Comparison of ENCODE assay signal across 34 cellular contexts in the genomic region with DNA sequence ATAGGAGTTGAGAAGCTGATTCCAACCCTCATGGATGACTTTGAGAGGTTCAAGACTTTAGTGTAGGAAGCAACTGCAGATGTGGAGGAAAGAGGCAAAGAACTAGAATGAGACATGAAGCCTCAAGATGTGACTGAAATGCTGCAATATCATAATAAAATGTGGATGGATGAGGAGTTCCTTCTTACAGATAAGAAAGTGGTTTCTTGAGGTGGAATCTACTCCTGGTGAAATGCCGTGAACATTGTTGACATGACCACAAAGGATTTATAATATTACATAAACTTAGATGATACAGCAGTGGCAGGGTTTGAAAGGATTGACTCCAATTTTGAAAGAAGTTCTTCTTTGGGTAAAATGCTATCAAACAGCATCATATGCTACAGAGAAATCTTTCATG.
"Had no signal": no experiment of that assay in that cellular context is flagged by ENCODE, and none has a peak within 500 bp of the region (broad histone marks: within the 10 kb centered on the region; RNA-seq: fewer than 3 reads in every experiment).

No MANE protein-coding gene starts in this region.

- DNase-seq: Karpas-422, Kasumi-1, MG63, MM.1S, MV-4-11, NCI-H1048, NCI-H1092, NCI-H1092 treated with DMSO at 0.1 percent for 48 hours, NCI-H1105, NCI-H1105 treated with DMSO at 0.1 percent for 48 hours, NCI-H1417, NCI-H1417 treated with DMSO at 0.1 percent for 48 hours, NCI-H1436, NCI-H1436 treated with DMSO at 0.1 percent for 48 hours, NCI-H146, NCI-H1694, NCI-H1694 treated with DMSO at 0.1 percent for 48 hours, NCI-H187, NCI-H187 treated with DMSO at 0.1 percent for 48 hours, NCI-H1930, NCI-H2029, NCI-H2029 treated with DMSO at 0.1 percent for 48 hours, NCI-H2081, NCI-H2081 treated with DMSO at 0.1 percent for 48 hours, NCI-H2107, NCI-H2171, NCI-H2171 treated with DMSO at 0.1 percent for 48 hours, NCI-H2227 treated with DMSO at 0.1 percent for 48 hours, NCI-H345, NCI-H446, NCI-H446 treated with DMSO at 0.1 percent for 48 hours, NCI-H510A, NCI-H510A treated with DMSO at 0.1 percent for 48 hours, NCI-H524 had no signal

- H3K4me3 ChIP-seq: MG63 had no signal

- H3K27me3 ChIP-seq: MG63 had no signal

- H3K9me3 ChIP-seq: MG63 had no signal
